Comparison of ENCODE assay signal across 1 cellular context in genomic region chr11:88480217-88480616, GRCh38.
TF ChIP-seq lines count a peak whose summit lies in the region.

No MANE protein-coding gene starts in this region.

TF ChIP-seq in IMR-90, 13 proteins besides CTCF, POLR2A, EP300 and RAD21 (continued from another document):
- TF ChIP-seq RFX5 (IDR thresholded peaks at IDR 0.05; ENCODE audit: low read depth, low read length): no peak
TF ChIP-seq in IMR-90: peak in this region for 0.
